In genomic region chr1:194512361-194512760, GRCh38 we compare ENCODE assay signal across 9 cellular contexts.
"Had no signal": no experiment of that assay in that cellular context is flagged by ENCODE, and none has a peak within 500 bp of the region (broad histone marks: within the 10 kb centered on the region; RNA-seq: fewer than 3 reads in every experiment).

No MANE protein-coding gene starts in this region.

- H2AFZ ChIP-seq: GM23248, GM23338 had no signal

- H3K36me3 ChIP-seq: HAP-1 had no signal

- H3K9ac ChIP-seq: GM23248 had no signal

- H3K4me2 ChIP-seq: GM23338 had no signal

- H3K27ac ChIP-seq: GM23248 had no signal

- H3K9me3 ChIP-seq: HAP-1 had no signal

- ATAC-seq: GM23338, HCT116 had no signal

- FAIRE-seq: H1, H54 had no signal

- H3K4me1 ChIP-seq: HAP-1 had no signal

- H3K4me3 ChIP-seq: GM23248, GM23338, HAP-1 had no signal

- DNase-seq: GM23248, GOT3, H7, H9 had no signal
